In genomic region chr22:49400866-49401598, GRCh38 we compare ENCODE assay signal across 15 cellular contexts.
"Had no signal": no experiment of that assay in that cellular context is flagged by ENCODE, and none has a peak within 500 bp of the region (broad histone marks: within the 10 kb centered on the region; RNA-seq: fewer than 3 reads in every experiment).

No MANE protein-coding gene starts in this region.

- H3K4me1 ChIP-seq: neural progenitor cell, pancreas had no signal

- ATAC-seq: esophagus mucosa; pancreas; stimulated activated naive CD8-positive, alpha-beta T cell treated with anti-CD3 and anti-CD28 coated beads, Interleukin-15, amount 100 ng/mL, for 72 hours had no signal

- H3K36me3 ChIP-seq: neural progenitor cell, pancreas had no signal

- H3K4me3 ChIP-seq: neural progenitor cell, pancreas, SK-N-MC, skin epidermis had no signal

- H3K27me3 ChIP-seq: neural progenitor cell, pancreas had no signal

- H3K27ac ChIP-seq: neural progenitor cell, pancreas, SK-N-MC, skin epidermis, VCaP had no signal

- DNase-seq: activated CD4-positive, alpha-beta T cell treated with anti-CD3 and anti-CD28 coated beads for 1 hour; activated CD4-positive, alpha-beta T cell treated with anti-CD3 and anti-CD28 coated beads, Interleukin-2, amount 50 U/mL, for 4 hours; activated gamma-delta T cell treated with Interleukin-2 at 50 U/mL for 16 hours; activated T-cell treated with anti-CD3 and anti-CD28 coated beads, Interleukin-2, amount 50 U/mL, for 48 hours; amniotic stem cell; mammary epithelial cell; naive B cell; stimulated activated CD4-positive, alpha-beta T cell treated with anti-CD3 and anti-CD28 coated beads, Interleukin-4, amount 100 ng/mL, for 4 hours; stimulated activated naive CD8-positive, alpha-beta T cell treated with anti-CD3 and anti-CD28 coated beads, Interleukin-15, amount 100 ng/mL, for 72 hours had no signal

- H3K9me3 ChIP-seq: pancreas had no signal
